6 cellular contexts compared by ENCODE assay signal in the genomic region with DNA sequence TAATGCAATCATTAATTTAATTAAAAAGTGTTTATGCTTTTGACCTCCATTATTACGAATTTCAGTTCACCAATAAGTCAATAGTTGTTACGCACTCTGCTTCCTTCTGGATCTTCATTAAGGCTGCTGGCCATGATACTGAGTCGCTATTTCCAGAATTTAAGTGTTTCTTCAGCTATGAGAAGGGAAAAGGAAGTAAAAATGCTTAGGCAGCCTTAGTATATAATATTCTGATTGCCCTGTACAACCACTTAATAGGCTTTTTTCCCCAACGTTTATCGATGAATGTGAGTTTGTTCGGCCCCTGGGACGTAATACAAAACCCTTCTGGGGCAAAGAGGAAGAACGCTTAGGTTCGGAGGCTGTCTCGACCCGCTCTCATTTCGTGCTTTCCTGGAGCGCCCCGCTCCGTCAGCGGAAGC. TPM values are rescaled to one million over a fixed set of nuclear protein-coding genes. Genes with fewer than 3 reads are reported as not detected.
DNase-seq lines count a peak whose midpoint lies in the region; ATAC-seq and TF ChIP-seq lines count a peak whose summit lies in the region.

No MANE protein-coding gene starts in this region.

- peak overlapping the region; percentile 98 for H3K9ac ChIP-seq in SU-DHL-6 (ENCODE audit: low read length)

- H3K36me3 ChIP-seq in SU-DHL-6 (ENCODE audit: low read length) = peaks cover 21% of the 10 kb centered on the region
- no peaks in the 10 kb centered on the region for H3K36me3 ChIP-seq in aorta (ENCODE audit: control insufficient read depth in 1 of 2, insufficient read depth in 2 of 2, low read length in 1 of 2)

- ATAC-seq in GM19328 (IDR thresholded peaks at IDR 0.05; ENCODE audit: unreplicated experiment) = peak; percentile 12
- ATAC-seq in right cardiac atrium = no peak
- ATAC-seq in aorta (ENCODE audit: low FRiP score) = no peak

- under 1% methylated on average over 16 of the region's 16 CpGs for WGBS in right cardiac atrium
- 0% methylated on average over 16 of the region's 16 CpGs for WGBS in aorta, 2 donors

- H3K27me3 ChIP-seq in SU-DHL-6 (ENCODE audit: low read length) (no peaks in the 10 kb centered on the region), right cardiac atrium (ENCODE audit: control insufficient read depth, insufficient read depth) (no peaks in the 10 kb centered on the region), aorta (ENCODE audit: control insufficient read depth in 1 of 2, insufficient read depth in 2 of 2, low read length in 1 of 2) (no peaks in the 10 kb centered on the region)

- H3K79me2 ChIP-seq in SU-DHL-6 (ENCODE audit: insufficient read depth, low read length) = peaks cover 34% of the 10 kb centered on the region

- H3K9me3 ChIP-seq in SU-DHL-6 (ENCODE audit: insufficient read depth, low read length) (no peaks in the 10 kb centered on the region), right cardiac atrium (ENCODE audit: control insufficient read depth, low read length) (no peaks in the 10 kb centered on the region), aorta (ENCODE audit: control insufficient read depth, low read length) (no peaks in the 10 kb centered on the region)

- DNase-seq in right cardiac atrium (peak in 1 of 3 donors; percentile 92), aorta (peak in 1 of 2 donors; percentile 92), HK-2 (ENCODE audit: unreplicated experiment) (no peak), posterior vena cava (ENCODE audit: low spot score) (no peak)

- peaks cover 69% of the 10 kb centered on the region for H3F3A ChIP-seq in SU-DHL-6 (ENCODE audit: insufficient read depth)

- peaks cover 3% of the 10 kb centered on the region for H3K4me1 ChIP-seq in right cardiac atrium (ENCODE audit: control insufficient read depth, insufficient read depth, low read length)
- H3K4me1 ChIP-seq in aorta (ENCODE audit: control insufficient read depth in 1 of 2, insufficient read depth in 2 of 2, low read length in 2 of 2) = no peaks in the 10 kb centered on the region

- intact Hi-C loops in right cardiac atrium (cut with DNase I) = no loop called here
- intact Hi-C loops in aorta (cut with DNase I) = loop anchor here in 1 of 2 donors (5.0 to 10.0 kb wide), 2 partner anchors 1649 to 1727 kb away; no protein-coding TSS in a partner anchor
- intact Hi-C loops in posterior vena cava (cut with DNase I) = no loop called here

- peak overlapping the region; percentile 61 for H2AFZ ChIP-seq in SU-DHL-6 (ENCODE audit: low read depth, low read length, severe bottlenecking)

- no peaks in the 10 kb centered on the region for H3K9me2 ChIP-seq in SU-DHL-6 (replicated peaks; ENCODE audit: insufficient read depth, low read length)

- peak overlapping the region; percentile 76 for H3K4me3 ChIP-seq in SU-DHL-6 (ENCODE audit: insufficient read depth, low read length, poor library complexity, severe bottlenecking)
- peak overlapping the region; percentile 93 for H3K4me3 ChIP-seq in right cardiac atrium (ENCODE audit: low read length)
- peak overlapping the region; percentile 68 to 76 for H3K4me3 ChIP-seq in aorta (ENCODE audit: low read length in 2 of 2)

- peak overlapping the region; percentile 75 for H3K4me2 ChIP-seq in SU-DHL-6 (ENCODE audit: low read depth, low read length, poor library complexity, severe bottlenecking)

- H4K20me1 ChIP-seq in SU-DHL-6 (ENCODE audit: low read depth, low read length) = no peaks in the 10 kb centered on the region

- no peak for TF ChIP-seq CTCF in SU-DHL-6 (IDR thresholded peaks at IDR 0.05; ENCODE audit: insufficient read depth, low read length, poor library complexity, severe bottlenecking)

- H3K27ac ChIP-seq in SU-DHL-6 (ENCODE audit: low read depth, low read length) (peak overlapping the region; percentile 90), right cardiac atrium (ENCODE audit: low read length) (peak overlapping the region; percentile 100), aorta (ENCODE audit: low read depth in 1 of 2, low read length in 2 of 2) (peak overlapping the region; percentile 45 to 97)

RNA-seq across cellular contexts. Expression of a gene that starts 0.6 kb away (rescaled TPM):
- total RNA-seq in right cardiac atrium = 10 to 100 TPM; 15.1 to 23.7 (median 18.6) TPM
- 27.8 TPM for polyA plus RNA-seq in right cardiac atrium
- total RNA-seq in aorta = 10 to 100 TPM; 11.3 to 15.0 TPM
- polyA plus RNA-seq in aorta = 10 to 100 TPM; 21.7 to 38.1 TPM
- total RNA-seq in posterior vena cava = 10 to 100 TPM; 12.1 to 14.5 TPM

RNA-seq across cellular contexts. Expression of a gene that starts 1.3 kb away (rescaled TPM):
- total RNA-seq in right cardiac atrium = 10 to 100 TPM; 11.0 to 13.8 (median 11.8) TPM
- 6.1 TPM for polyA plus RNA-seq in right cardiac atrium
- 10 to 100 TPM; 13.3 to 18.6 TPM for total RNA-seq in aorta
- polyA plus RNA-seq in aorta = 1 to 10 TPM; 5.6 to 6.7 TPM
- total RNA-seq in posterior vena cava = 10 to 100 TPM in 1 of 2 donors, 1 to 10 TPM in 1; 8.4 to 10.6 TPM

RNA-seq across cellular contexts. Expression of a gene that starts 18.5 kb away (rescaled TPM):
- 100 to 1,000 TPM in 2 of 4 donors, 10 to 100 TPM in 2; 80.1 to 118 (median 91.6) TPM for total RNA-seq in right cardiac atrium
- polyA plus RNA-seq in right cardiac atrium = 137 TPM
- total RNA-seq in aorta = not detected
- not detected for polyA plus RNA-seq in aorta
- under 1 TPM in 1 of 2 donors, not detected in 1; 0.43 TPM for total RNA-seq in posterior vena cava

RNA-seq across cellular contexts. Expression of a gene that starts 29.2 kb away (rescaled TPM):
- total RNA-seq in right cardiac atrium (not detected), aorta (not detected), posterior vena cava (not detected)
- polyA plus RNA-seq in right cardiac atrium (not detected), aorta (not detected)

RNA-seq across cellular contexts. Expression of a gene that starts 32.5 kb away (rescaled TPM):
- total RNA-seq in right cardiac atrium (under 1 TPM; 0.46 to 0.85 (median 0.75) TPM), aorta (1 to 10 TPM in 1 of 2 donors, under 1 TPM in 1; 0.75 to 1.4 TPM), posterior vena cava (under 1 TPM; 0.42 to 0.52 TPM)
- polyA plus RNA-seq in right cardiac atrium (0.68 TPM), aorta (1 to 10 TPM in 1 of 2 donors, under 1 TPM in 1; 0.72 to 1.3 TPM)

Comparison
In these comparisons a context has a peak if more than half of its experiments do, and no peak if none do; other contexts are left out.
1. RNA of a gene that starts 18.5 kb away (total RNA-seq): 80.1 to 118 TPM in right cardiac atrium; 0.43 TPM in posterior vena cava and not detected in aorta; every median in the first group is over 10 times any median in the second.
2. Peak in every context shown above with its lines, with median percentiles within 50 percentile points of each other: H3K27ac ChIP-seq and H3K4me3 ChIP-seq.